In genomic region chr10:26699631-26700030, GRCh38 we compare ENCODE assay signal across 1 cellular context.
TF ChIP-seq lines count a peak whose summit lies in the region.

No MANE protein-coding gene starts in this region.

TF ChIP-seq in GM12878, 131 proteins besides CTCF, POLR2A, EP300 and RAD21 (continued from another document):
- TF ChIP-seq HSF1 (IDR thresholded peaks at IDR 0.05; ENCODE audit: low read depth, low read length) (no peak), SPI1 (IDR thresholded peaks at IDR 0.05; ENCODE audit: borderline replicate concordance, insufficient read depth, low read depth, low read length) (no peak), ASH2L (IDR thresholded peaks at IDR 0.05; ENCODE audit: borderline replicate concordance, low read depth) (no peak), SRF (IDR thresholded peaks at IDR 0.05; ENCODE audit: low read depth in 2 of 2, low read length in 2 of 2) (no peak), BRCA1 (IDR thresholded peaks at IDR 0.05; ENCODE audit: low read depth, low read length) (no peak), JUNB (IDR thresholded peaks at IDR 0.05) (no peak), TBL1XR1 (IDR thresholded peaks at IDR 0.05; ENCODE audit: low read depth, low read length) (no peak), MEF2A (IDR thresholded peaks at IDR 0.05; ENCODE audit: insufficient read depth, low read depth, low read length) (no peak), ZBTB4 (CRISPR knock-in tag; IDR thresholded peaks at IDR 0.05) (no peak), STAT3 (IDR thresholded peaks at IDR 0.05; ENCODE audit: low read depth, low read length) (no peak), RELA (IDR thresholded peaks at IDR 0.05; ENCODE audit: borderline replicate concordance, partially characterized antibody) (no peak)
